Comparison of ENCODE assay signal across 13 cellular contexts in genomic region chr2:231886071-231886681, GRCh38. TPM values are rescaled to one million over a fixed set of nuclear protein-coding genes. Genes with fewer than 3 reads are reported as not detected.
"Had no signal": no experiment of that assay in that cellular context is flagged by ENCODE, and none has a peak within 500 bp of the region (broad histone marks: within the 10 kb centered on the region; RNA-seq: fewer than 3 reads in every experiment).

No MANE protein-coding gene starts in this region.

- H3K9me3 ChIP-seq: pancreas, transverse colon had no signal

- H3K36me3 Mint-ChIP-seq: activated naive CD8-positive, alpha-beta T cell treated with anti-CD3 and anti-CD28 coated beads for 36 hours; mesothelial cell of epicardium; neural progenitor cell; T-cell had no signal

- ATAC-seq: activated CD4-positive, CD25-positive, alpha-beta regulatory T cell treated with anti-CD3 and anti-CD28 coated beads, Interleukin-2, amount 50 U/mL, for 24 hours; pancreas; T-cell had no signal

- H3K4me1 ChIP-seq: neural progenitor cell had no signal

- H3K27me3 ChIP-seq: neural progenitor cell, pancreas had no signal

- H3K27ac Mint-ChIP-seq: activated naive CD8-positive, alpha-beta T cell treated with anti-CD3 and anti-CD28 coated beads for 36 hours; mesothelial cell of epicardium; neural progenitor cell; T-cell had no signal

- H3K9me3 Mint-ChIP-seq: activated naive CD8-positive, alpha-beta T cell treated with anti-CD3 and anti-CD28 coated beads for 36 hours; mesothelial cell of epicardium had no signal

- H3K36me3 ChIP-seq: neural progenitor cell, pancreas, transverse colon had no signal

- H3K4me3 Mint-ChIP-seq: activated naive CD8-positive, alpha-beta T cell treated with anti-CD3 and anti-CD28 coated beads for 36 hours; mesothelial cell of epicardium; neural progenitor cell; T-cell had no signal

- H3K27ac ChIP-seq: dorsolateral prefrontal cortex, neural progenitor cell, pancreas, transverse colon had no signal

- H3K4me1 Mint-ChIP-seq: activated naive CD8-positive, alpha-beta T cell treated with anti-CD3 and anti-CD28 coated beads for 36 hours; neural progenitor cell; T-cell had no signal

- DNase-seq: activated CD4-positive, alpha-beta T cell treated with anti-CD3 and anti-CD28 coated beads, Interleukin-2, amount 50 U/mL, for 4 hours; activated gamma-delta T cell; activated naive CD8-positive, alpha-beta T cell treated with anti-CD3 and anti-CD28 coated beads for 36 hours; activated T-cell treated with anti-CD3 and anti-CD28 coated beads, Interleukin-2, amount 50 U/mL, for 48 hours; glutamatergic neuron; pancreas; T-cell; transverse colon had no signal

- H3K4me3 ChIP-seq: dorsolateral prefrontal cortex, neural progenitor cell, pancreas, transverse colon had no signal

- FAIRE-seq: pancreas had no signal

RNA-seq across cellular contexts. Expression of gene NPPC, which starts 40.0 kb away (rescaled TPM):
- total RNA-seq: lower leg skin, pancreas had no signal
